ENCODE assay signal across 2 cellular contexts in the genomic region with DNA sequence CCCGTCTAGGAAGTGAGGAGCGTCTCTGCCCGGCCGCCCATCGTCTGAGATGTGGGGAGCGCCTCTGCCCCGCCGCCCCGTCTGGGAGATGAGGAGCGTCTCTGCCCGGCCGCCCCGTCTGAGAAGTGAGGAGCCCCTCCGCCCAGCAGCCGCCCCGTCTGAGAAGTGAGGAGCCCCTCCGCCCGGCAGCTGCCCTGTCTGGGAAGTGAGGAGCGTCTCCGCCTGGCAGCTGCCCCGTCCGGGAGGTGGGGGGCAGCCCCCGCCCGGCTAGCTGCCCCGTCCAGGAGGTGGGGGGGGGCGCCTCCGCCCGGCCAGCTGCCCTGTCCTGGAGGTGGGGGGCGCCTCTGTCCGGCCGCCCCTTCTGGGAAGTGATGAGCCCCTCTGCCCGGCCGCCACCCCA. TPM values are rescaled to one million over a fixed set of nuclear protein-coding genes. Genes with fewer than 3 reads are reported as not detected.
"Had no signal": no experiment of that assay in that cellular context is flagged by ENCODE, and none has a peak within 500 bp of the region (broad histone marks: within the 10 kb centered on the region; RNA-seq: fewer than 3 reads in every experiment).

No MANE protein-coding gene starts in this region.

RNA-seq across cellular contexts. Expression of a gene that starts 30.3 kb away (rescaled TPM):
- total RNA-seq: endodermal cell, endothelial cell of umbilical vein had no signal
